In the genomic region with DNA sequence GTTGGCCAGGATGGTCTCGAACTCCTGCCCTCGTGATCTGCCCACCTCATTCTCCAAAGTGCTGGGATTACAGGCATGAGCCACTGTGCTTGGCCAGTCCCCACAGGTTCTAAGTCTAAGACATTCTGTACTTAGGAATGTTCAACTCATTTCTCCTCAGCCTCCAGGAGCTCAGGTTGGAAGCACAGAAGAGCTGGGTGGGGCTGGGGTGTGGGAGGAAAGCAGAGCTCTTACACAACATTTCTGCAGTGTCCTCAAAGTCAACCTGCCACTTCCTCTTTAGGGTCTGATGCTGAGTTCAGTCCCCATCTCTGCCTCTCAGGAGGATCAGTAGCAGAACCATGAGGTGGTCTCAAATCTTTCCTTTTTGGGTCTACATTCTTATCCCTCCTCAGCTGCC, we compare ENCODE assay signal across 19 cellular contexts.
A peak's percentile ranks its signal among the peaks of the same experiment; 100 is the strongest.
DNase-seq lines count a peak whose midpoint lies in the region; ATAC-seq and TF ChIP-seq lines count a peak whose summit lies in the region.
"Had no signal": no experiment of that assay in that cellular context is flagged by ENCODE, and none has a peak within 500 bp of the region (broad histone marks: within the 10 kb centered on the region; RNA-seq: fewer than 3 reads in every experiment).

No MANE protein-coding gene starts in this region.

- no peak for TF ChIP-seq CTCF in mucosa of descending colon (IDR thresholded peaks at IDR 0.05)

- H3K9me3 ChIP-seq in mucosa of descending colon (no peaks in the 10 kb centered on the region), aorta (ENCODE audit: control insufficient read depth, low read length) (no peaks in the 10 kb centered on the region)
- H3K9me3 ChIP-seq: MG63 had no signal

- ATAC-seq in Right ventricle myocardium inferior (no peak), GM19328 (IDR thresholded peaks at IDR 0.05; ENCODE audit: unreplicated experiment) (no peak), mucosa of descending colon (no peak), aorta (ENCODE audit: low FRiP score) (no peak)
- ATAC-seq: HepG2 had no signal

- H3K27me3 ChIP-seq in aorta (ENCODE audit: control insufficient read depth in 1 of 2, insufficient read depth in 2 of 2, low read length in 1 of 2) = no peaks in the 10 kb centered on the region
- H3K27me3 ChIP-seq: MG63 had no signal

- DNase-seq in cardiac septum (ENCODE audit: low spot score) = peak; percentile 67
- no peak for DNase-seq in Right ventricle myocardium inferior (ENCODE audit: missing footprints)
- DNase-seq in NOMO-1 (lab: John Stamatoyannopoulos, UW; ENCODE audit: unreplicated experiment in 2 of 2) = peak; percentile 61 to 76
- peak; percentile 79 for DNase-seq in SKM-1 treated with dmso at 0.1 percent for 144 hours (lab: John Stamatoyannopoulos, UW; ENCODE audit: unreplicated experiment)
- DNase-seq in putamen (ENCODE audit: low spot score) = peak; percentile 69
- no peak for DNase-seq in mucosa of descending colon
- DNase-seq in aorta = no peak
- DNase-seq: DMS 273 treated with DMSO at 0.1 percent for 48 hours; MG63; NCI-H1930; NCI-H2171; NCI-H446; NCI-H69; NK-92 treated with Interleukin-12 subunit alpha and Interleukin-12 subunit beta, amount 100 ng/mL, for 24 hours; SHP77 treated with DMSO at 0.1 percent for 48 hours; SW 1271 had no signal

- H3K27ac ChIP-seq in aorta (ENCODE audit: low read depth in 1 of 2, low read length in 2 of 2) = no peak overlapping the region
- H3K27ac ChIP-seq: C4-2B had no signal

- no peak overlapping the region for H3K4me3 ChIP-seq in mucosa of descending colon
- no peak overlapping the region for H3K4me3 ChIP-seq in aorta (ENCODE audit: low read length in 2 of 2)
- H3K4me3 ChIP-seq: MG63 had no signal

- intact Hi-C loops in cardiac septum (cut with DNase I) (no loop called here), Right ventricle myocardium inferior (cut with DNase I) (no loop called here), mucosa of descending colon (cut with DNase I, micrococcal nuclease) (no loop called here), aorta (cut with DNase I) (no loop called here)

- 90 to 92% methylated on average over 2 of the region's 2 CpGs for WGBS in aorta, 2 donors

- H3K36me3 ChIP-seq in mucosa of descending colon (ENCODE audit: low read depth) (no peaks in the 10 kb centered on the region), aorta (ENCODE audit: control insufficient read depth in 1 of 2, insufficient read depth in 2 of 2, low read length in 1 of 2) (no peaks in the 10 kb centered on the region)
- H3K36me3 ChIP-seq: MG63 had no signal

- H3K4me1 ChIP-seq in mucosa of descending colon (ENCODE audit: low read depth) = no peaks in the 10 kb centered on the region
- H3K4me1 ChIP-seq in aorta (ENCODE audit: control insufficient read depth in 1 of 2, insufficient read depth in 2 of 2, low read length in 2 of 2) = no peaks in the 10 kb centered on the region

Comparison
In these comparisons a context has a peak if more than half of its experiments do, and no peak if none do; other contexts are left out.
1. DNase-seq: peak in cardiac septum (single experiment), NOMO-1 (2 of 2), SKM-1 treated with dmso at 0.1 percent for 144 hours (single experiment) and putamen (single experiment); none in Right ventricle myocardium inferior (single experiment), mucosa of descending colon (0 of 3) and aorta (0 of 2).